Comparison of ENCODE assay signal across 1 cellular context in the genomic region with DNA sequence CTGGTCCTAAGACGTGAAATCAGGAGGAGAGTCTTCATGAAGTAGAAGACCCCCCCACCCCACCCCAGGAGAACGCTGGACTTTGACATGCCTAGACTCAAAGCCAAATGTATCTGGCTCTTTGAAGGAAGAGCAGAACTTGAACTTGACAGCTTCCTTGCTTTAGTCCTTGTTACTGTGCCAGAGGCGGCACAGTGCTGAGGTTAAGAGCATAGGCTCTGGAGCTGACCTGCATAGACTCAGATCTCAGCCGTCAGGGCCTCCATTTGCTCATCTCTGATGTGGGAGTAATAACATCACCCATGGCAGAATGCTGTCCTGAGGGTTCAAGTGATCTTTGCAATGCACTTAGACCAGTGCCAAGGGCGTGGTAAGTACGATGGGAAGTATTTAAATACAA.
TF ChIP-seq lines count a peak whose summit lies in the region.

No MANE protein-coding gene starts in this region.

TF ChIP-seq in IMR-90, 13 proteins besides CTCF, POLR2A, EP300 and RAD21 (continued from another document):
- TF ChIP-seq FOS (IDR thresholded peaks at IDR 0.05; ENCODE audit: low read depth, low read length) (no peak), CEBPB (IDR thresholded peaks at IDR 0.05; ENCODE audit: low read depth, low read length) (no peak), SMC3 (IDR thresholded peaks at IDR 0.05; ENCODE audit: low read depth, low read length) (no peak), MAFK (IDR thresholded peaks at IDR 0.05; ENCODE audit: low read depth, low read length) (no peak), RFX5 (IDR thresholded peaks at IDR 0.05; ENCODE audit: low read depth, low read length) (no peak), NFE2L2 (IDR thresholded peaks at IDR 0.05; ENCODE audit: low read depth, low read length) (no peak)
- TF ChIP-seq, protein P1, sequence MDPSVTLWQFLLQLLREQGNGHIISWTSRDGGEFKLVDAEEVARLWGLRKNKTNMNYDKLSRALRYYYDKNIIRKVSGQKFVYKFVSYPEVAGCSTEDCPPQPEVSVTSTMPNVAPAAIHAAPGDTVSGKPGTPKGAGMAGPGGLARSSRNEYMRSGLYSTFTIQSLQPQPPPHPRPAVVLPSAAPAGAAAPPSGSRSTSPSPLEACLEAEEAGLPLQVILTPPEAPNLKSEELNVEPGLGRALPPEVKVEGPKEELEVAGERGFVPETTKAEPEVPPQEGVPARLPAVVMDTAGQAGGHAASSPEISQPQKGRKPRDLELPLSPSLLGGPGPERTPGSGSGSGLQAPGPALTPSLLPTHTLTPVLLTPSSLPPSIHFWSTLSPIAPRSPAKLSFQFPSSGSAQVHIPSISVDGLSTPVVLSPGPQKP (IDR thresholded peaks at IDR 0.05; ENCODE audit: borderline replicate concordance, low read depth, low read length): no peak
- TF ChIP-seq, protein P2, sequence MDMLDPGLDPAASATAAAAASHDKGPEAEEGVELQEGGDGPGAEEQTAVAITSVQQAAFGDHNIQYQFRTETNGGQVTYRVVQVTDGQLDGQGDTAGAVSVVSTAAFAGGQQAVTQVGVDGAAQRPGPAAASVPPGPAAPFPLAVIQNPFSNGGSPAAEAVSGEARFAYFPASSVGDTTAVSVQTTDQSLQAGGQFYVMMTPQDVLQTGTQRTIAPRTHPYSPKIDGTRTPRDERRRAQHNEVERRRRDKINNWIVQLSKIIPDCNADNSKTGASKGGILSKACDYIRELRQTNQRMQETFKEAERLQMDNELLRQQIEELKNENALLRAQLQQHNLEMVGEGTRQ (IDR thresholded peaks at IDR 0.05; ENCODE audit: low read depth, low read length): no peak
